ENCODE assay signal across 9 cellular contexts in the genomic region with DNA sequence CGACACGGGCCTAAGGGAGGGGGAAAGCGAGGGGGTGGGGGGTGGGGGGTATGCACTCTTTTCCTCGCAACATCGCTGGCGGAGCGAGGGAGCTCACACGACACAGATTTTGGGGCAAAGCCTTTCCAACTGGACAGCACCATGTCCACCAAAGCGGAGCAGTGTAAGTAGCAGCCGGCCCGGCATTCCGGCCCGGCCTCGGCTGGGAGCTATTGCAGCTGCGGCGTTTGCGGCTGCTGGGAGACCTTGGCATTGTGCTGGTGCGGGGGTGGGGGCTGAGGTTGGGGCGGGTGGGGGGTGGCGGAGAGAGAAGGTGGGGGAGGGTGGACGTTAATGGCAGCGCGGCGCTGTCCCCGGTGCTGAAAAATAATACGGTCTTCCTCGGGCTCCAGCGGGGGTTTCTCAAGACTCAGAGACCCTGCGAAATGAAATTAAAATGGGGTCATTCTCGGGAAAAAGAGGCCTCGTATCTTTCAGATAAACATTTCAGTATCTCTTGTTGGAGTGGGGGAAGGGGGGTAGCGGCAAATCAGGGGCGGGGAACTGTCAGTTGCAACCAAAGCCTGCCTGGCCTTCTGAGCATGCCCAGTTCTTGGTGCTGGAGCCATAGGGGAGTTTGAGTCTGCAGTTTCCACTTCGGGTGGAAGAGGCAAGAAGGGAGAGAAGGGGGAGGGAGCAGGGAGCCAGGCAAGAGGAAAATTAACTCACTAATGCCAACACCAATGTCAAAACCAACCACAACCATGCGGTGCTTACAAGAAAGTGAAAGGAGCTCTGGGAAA. TPM values are rescaled to one million over a fixed set of nuclear protein-coding genes. Genes with fewer than 3 reads are reported as not detected.
DNase-seq lines count a peak whose midpoint lies in the region; TF ChIP-seq lines count a peak whose summit lies in the region.
"Had no signal": no experiment of that assay in that cellular context is flagged by ENCODE, and none has a peak within 500 bp of the region (broad histone marks: within the 10 kb centered on the region; RNA-seq: fewer than 3 reads in every experiment).

A gene (plus strand): TSS at position 51 of the 782 bp plus-strand sequence. CDS start 91 bp downstream, at position 142.

- no peak for TF ChIP-seq CTCF in hepatocyte (IDR thresholded peaks at IDR 0.05; ENCODE audit: poor library complexity)

- no peaks in the 10 kb centered on the region for H3K79me2 ChIP-seq in hepatocyte

- H3K4me1 ChIP-seq in hepatocyte (ENCODE audit: insufficient read depth): peaks cover 6% of the 10 kb centered on the region

- H3K27ac Mint-ChIP-seq in immature natural killer cell: no peak within 1 kb of the TSS
- H3K27ac Mint-ChIP-seq: dendritic cell treated with granulocyte-macrophage colony-stimulating factor and Interleukin-4, amounts not matched to agents 40 ng/mL and 50 ng/mL, for 4 days had no signal

- peaks cover 9 to 23% (median 17%) of the 10 kb centered on the region in 3 donors for H3K27me3 Mint-ChIP-seq in immature natural killer cell (ENCODE audit: low read depth in 3 of 3)

- H2AFZ ChIP-seq in hepatocyte: peak within 1 kb of the TSS; percentile 52

- H3K4me3 ChIP-seq in SK-N-MC (peak within 1 kb of the TSS; percentile 34; the same call in 1 of the 2 replicates), hepatocyte (peak within 1 kb of the TSS; percentile 39)

- peak within 1 kb of the TSS; percentile 93 for H3K4me2 ChIP-seq in hepatocyte

- no peaks in the 10 kb centered on the region for H3K9me2 ChIP-seq in hepatocyte (replicated peaks; ENCODE audit: insufficient read depth)

- peaks cover under 1 to 33% (median 15%) of the 10 kb centered on the region in 6 donors for H3K9me3 Mint-ChIP-seq in immature natural killer cell

- in situ Hi-C loops in KBM-7 (cut with MboI; ENCODE audit: low pct_unique_long_range_greater_than_20kb, low sequenced_read_pairs): no loop called here

- no peak within 1 kb of the TSS for H3K27ac ChIP-seq in SK-N-MC
- no peak within 1 kb of the TSS for H3K27ac ChIP-seq in hepatocyte

- 7% methylated on average over 7 of the region's 35 CpGs for WGBS in hepatocyte (ENCODE audit: low lambda C conversion rate, missing lambda C conversion rate)

- H3K27me3 ChIP-seq in hepatocyte: peaks cover 65% of the 10 kb centered on the region

- peak; percentile 15 for DNase-seq in NOMO-1 treated with DMSO at 0.1 percent for 48 hours (lab: John Stamatoyannopoulos, UW; ENCODE audit: unreplicated experiment)
- no peak for DNase-seq in NOMO-1 (lab: John Stamatoyannopoulos, UW; ENCODE audit: unreplicated experiment in 2 of 2)
- DNase-seq in SK-N-MC (ENCODE audit: low read depth, low spot score): no peak
- DNase-seq in hepatocyte (ENCODE audit: low spot score): peak; percentile 76
- DNase-seq in superior temporal gyrus (ENCODE audit: extremely low spot score): peak; percentile 80
- no peak for DNase-seq in KBM-7
- DNase-seq in immature natural killer cell: no peak
- no peak for DNase-seq in RPMI8226

- H3K9me3 ChIP-seq in SK-N-MC (ENCODE audit: low read depth, low read length) (peaks cover 3% of the 10 kb centered on the region; the same call in 1 of the 2 replicates), hepatocyte (ENCODE audit: low read depth) (no peaks in the 10 kb centered on the region)

- H3K36me3 Mint-ChIP-seq in immature natural killer cell: peaks cover 0 to 5% (median 0%) of the 10 kb centered on the region in 3 donors

- H4K20me1 ChIP-seq in hepatocyte (ENCODE audit: insufficient read depth, poor library complexity, severe bottlenecking): no peaks in the 10 kb centered on the region

- peak within 1 kb of the TSS in 1 of 5 donors; percentile 51 for H3K4me3 Mint-ChIP-seq in immature natural killer cell
- H3K4me3 Mint-ChIP-seq: dendritic cell treated with granulocyte-macrophage colony-stimulating factor and Interleukin-4, amounts not matched to agents 40 ng/mL and 50 ng/mL, for 4 days had no signal

- H3K9ac ChIP-seq in SK-N-MC (ENCODE audit: insufficient read length): no peak within 1 kb of the TSS

- H3K4me1 Mint-ChIP-seq in immature natural killer cell: no peaks in the 10 kb centered on the region

- no peaks in the 10 kb centered on the region for H3K36me3 ChIP-seq in SK-N-MC (ENCODE audit: insufficient read depth, low read length)
- H3K36me3 ChIP-seq in hepatocyte (replicated peaks; ENCODE audit: insufficient read depth, low read depth): no peaks in the 10 kb centered on the region

RNA-seq across cellular contexts. Expression of the gene that starts here (rescaled TPM):
- total RNA-seq in hepatocyte: 0.20 TPM in 2 replicates
- polyA plus RNA-seq in hepatocyte: 0.15 and 0.16 TPM in 2 replicates
- not detected for polyA plus RNA-seq in immature natural killer cell

Comparison
In these comparisons a context has a peak if more than half of its experiments do, and no peak if none do; other contexts are left out.
1. DNase-seq: peak in NOMO-1 treated with DMSO at 0.1 percent for 48 hours (single experiment) and superior temporal gyrus (single experiment); none in NOMO-1 (0 of 2), SK-N-MC (single experiment), KBM-7 (single experiment), immature natural killer cell (0 of 3) and RPMI8226 (single experiment).
2. Peak in DNase-seq, H3K4me3 ChIP-seq and H3K4me2 ChIP-seq in hepatocyte; RNA of the gene not detected or under 1 TPM.